Comparison of ENCODE assay signal across 15 cellular contexts in the genomic region with DNA sequence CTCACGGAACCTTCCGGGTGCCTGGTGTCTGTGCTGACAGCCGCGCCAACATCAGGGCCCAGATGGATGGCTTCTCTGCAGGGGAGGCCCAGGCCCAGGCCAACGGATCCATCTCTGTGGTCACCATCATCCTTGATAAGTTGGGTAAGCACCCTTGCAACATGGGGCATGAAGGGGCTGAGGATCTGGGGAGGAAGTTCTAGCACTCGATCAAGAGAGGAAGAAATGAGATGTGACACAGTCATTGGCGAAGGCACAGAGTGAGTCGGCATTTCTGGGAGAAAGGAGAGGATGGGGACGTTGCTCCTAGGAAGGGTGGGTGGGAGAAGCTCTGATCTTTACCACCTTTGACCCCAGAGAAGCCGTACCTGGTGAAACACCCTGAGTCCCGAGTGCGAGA.
"Had no signal": no experiment of that assay in that cellular context is flagged by ENCODE, and none has a peak within 500 bp of the region (broad histone marks: within the 10 kb centered on the region; RNA-seq: fewer than 3 reads in every experiment).

No MANE protein-coding gene starts in this region.

- H3K36me3 Mint-ChIP-seq: natural killer cell had no signal

- ATAC-seq: activated CD4-positive, CD25-positive, alpha-beta regulatory T cell treated with anti-CD3 and anti-CD28 coated beads, Interleukin-2, amount 50 U/mL, for 24 hours; natural killer cell; right lobe of liver had no signal

- H3K27ac Mint-ChIP-seq: activated naive CD4-positive, alpha-beta T cell treated with anti-CD3 and anti-CD28 coated beads for 36 hours; activated T-helper 2 cell treated with anti-CD3 and anti-CD28 coated beads, Interferon-gamma antibody, Interleukin-2, Interleukin-4, amounts not matched to agents 10 μg/mL and 5 μg/mL and 100 μg/mL, durations not matched to agents 14 hours and 24 hours and 36 hours; natural killer cell; stimulated activated naive CD8-positive, alpha-beta T cell treated with anti-CD3 and anti-CD28 coated beads, Interleukin-15, Interleukin-2, amounts not matched to agents 100 ng/mL and 50 ng/mL, for 24 hours had no signal

- H3K4me3 ChIP-seq: colonic mucosa, prostate gland, right lobe of liver, suprapubic skin had no signal

- H3K27ac ChIP-seq: colonic mucosa, prostate gland, right lobe of liver, suprapubic skin had no signal

- H3K4me3 Mint-ChIP-seq: stimulated activated naive CD8-positive, alpha-beta T cell treated with anti-CD3 and anti-CD28 coated beads, Interleukin-15, Interleukin-2, amounts not matched to agents 100 ng/mL and 50 ng/mL, for 24 hours had no signal

- H3K9me3 Mint-ChIP-seq: activated naive CD4-positive, alpha-beta T cell treated with anti-CD3 and anti-CD28 coated beads for 36 hours; activated T-helper 2 cell treated with anti-CD3 and anti-CD28 coated beads, Interferon-gamma antibody, Interleukin-2, Interleukin-4, amounts not matched to agents 10 μg/mL and 5 μg/mL and 100 μg/mL, durations not matched to agents 14 hours and 24 hours and 36 hours; natural killer cell; stimulated activated naive CD8-positive, alpha-beta T cell treated with anti-CD3 and anti-CD28 coated beads, Interleukin-15, Interleukin-2, amounts not matched to agents 100 ng/mL and 50 ng/mL, for 24 hours had no signal

- DNase-seq: activated naive CD4-positive, alpha-beta T cell treated with anti-CD3 and anti-CD28 coated beads for 36 hours; amniotic stem cell; colonic mucosa; effector CD8-positive, alpha-beta T cell; foreskin melanocyte; head of caudate nucleus; mesenchymal stem cell; natural killer cell; right lobe of liver; trophoblast cell had no signal
